In genomic region chr2:9336534-9337354, GRCh38 we compare ENCODE assay signal across 10 cellular contexts.
DNase-seq lines count a peak whose midpoint lies in the region; ATAC-seq, FAIRE-seq and TF ChIP-seq lines count a peak whose summit lies in the region.
"Had no signal": no experiment of that assay in that cellular context is flagged by ENCODE, and none has a peak within 500 bp of the region (broad histone marks: within the 10 kb centered on the region; RNA-seq: fewer than 3 reads in every experiment).

No MANE protein-coding gene starts in this region.

- H4K20me1 ChIP-seq in GM12878 (ENCODE audit: control insufficient read depth, insufficient read depth): no peaks in the 10 kb centered on the region

- no peak for ATAC-seq in GM12878
- ATAC-seq in GM21717 (IDR thresholded peaks at IDR 0.05; ENCODE audit: unreplicated experiment): no peak
- no peak for ATAC-seq in aorta (ENCODE audit: low FRiP score)

- TF ChIP-seq POLR2A in GM12878 (IDR thresholded peaks at IDR 0.05; ENCODE audit: low read depth, low read length) (no peak), esophagus muscularis mucosa (IDR thresholded peaks at IDR 0.05; ENCODE audit: low read depth) (no peak)

- RAD21 ChIA-PET in GM12878 (lab: Charles Lee; ENCODE audit: unreplicated experiment): no interaction called here

- no peaks in the 10 kb centered on the region for H3K4me1 Mint-ChIP-seq in activated T-helper 1 cell treated with anti-CD3 and anti-CD28 coated beads, Interleukin-12 subunit alpha, Interleukin-12 subunit beta, Interleukin-2, Interleukin-4 antibody, amounts not matched to agents 30 ng/mL and 10 ng/mL and 1 ng/mL, durations not matched to agents 14 hours and 24 hours and 36 hours (ENCODE audit: low read depth)

- 55% methylated on average over 14 of the region's 14 CpGs for WGBS in GM12878 (ENCODE audit: insufficient coverage, insufficient replicate concordance, low lambda C conversion rate, missing lambda C conversion rate)
- WGBS in liver: 38% methylated on average over 14 of the region's 14 CpGs
- 77% methylated on average over 14 of the region's 14 CpGs for WGBS in esophagus muscularis mucosa
- WGBS in aorta, 2 donors: 62 to 65% methylated on average over 14 of the region's 14 CpGs

- H3K27ac ChIP-seq in GM12878 (ENCODE audit: control insufficient read depth, insufficient read depth): no peak overlapping the region
- H3K27ac ChIP-seq in liver (ENCODE audit: low read depth in 1 of 2, low read length in 2 of 2): peak overlapping the region; percentile 91 to 96
- H3K27ac ChIP-seq in esophagus muscularis mucosa (replicated peaks in 1 of 4): peak overlapping the region in 1 of 4 donors; percentile 14
- peak overlapping the region in 1 of 2 donors; percentile 56 for H3K27ac ChIP-seq in aorta (ENCODE audit: low read depth in 1 of 2, low read length in 2 of 2)

- TF ChIP-seq EP300 in GM12878 (IDR thresholded peaks at IDR 0.05; ENCODE audit: borderline replicate concordance in 1 of 2, control insufficient read depth in 1 of 2, low read depth in 2 of 2, low read length in 2 of 2) (no peak), esophagus muscularis mucosa (IDR thresholded peaks at IDR 0.05) (no peak)

- H2AFZ ChIP-seq in GM12878 (ENCODE audit: control insufficient read depth, low read depth, low read length): peak overlapping the region; percentile 21; the same call in 1 of the 2 replicates

- no peak for FAIRE-seq in GM12878 (lab: Jason Lieb, UNC)
- FAIRE-seq: colon had no signal

- CTCF ChIA-PET in GM12878 (lab: Yijun Ruan, JAX): no interaction called here

- SMC1A ChIA-PET in GM12878 (lab: Charles Lee; ENCODE audit: uncharacterized antibody, unreplicated experiment): interaction anchor here (0.7 to 2.0 kb wide), 2 partner anchors 14 to 193 kb away, joined by 3 to 4 read pairs; no protein-coding TSS in a partner anchor

- H3K9ac ChIP-seq in GM12878 (ENCODE audit: control insufficient read depth, insufficient read depth, low read length): no peak overlapping the region
- no peak overlapping the region for H3K9ac ChIP-seq in liver (ENCODE audit: low read depth in 1 of 2, low read length in 2 of 2)

- DNase-seq in DMS153 treated with DMSO at 0.1 percent for 48 hours (lab: John Stamatoyannopoulos, UW; ENCODE audit: unreplicated experiment) (peak; percentile 95), NCI-H2081 treated with DMSO at 0.1 percent for 48 hours (lab: John Stamatoyannopoulos, UW) (peak; percentile 96), GM12878 (ENCODE audit: low read depth, low spot score) (no peak), esophagus muscularis mucosa (ENCODE audit: extremely low spot score) (no peak), aorta (no peak)
- no peak for DNase-seq in activated T-helper 1 cell treated with anti-CD3 and anti-CD28 coated beads, Interleukin-12 subunit alpha, Interleukin-12 subunit beta, Interleukin-2, Interleukin-4 antibody, amounts not matched to agents 30 ng/mL and 10 ng/mL and 1 ng/mL, durations not matched to agents 14 hours and 24 hours and 36 hours (ENCODE audit: low spot score)

- in situ Hi-C loops in GM12878 (cut with MboI): no loop called here

- TF ChIP-seq CTCF in GM12878 (IDR thresholded peaks at IDR 0.05 in 2 of 3, conservative IDR thresholded peaks at IDR 0.05 in 1 of 3; ENCODE audit: control insufficient read depth in 2 of 3, extremely low read depth in 1 of 3, insufficient read depth in 1 of 3, low read depth in 3 of 3, low read length in 3 of 3) (no peak), liver (IDR thresholded peaks at IDR 0.05; ENCODE audit: low read depth, low read length, missing input control) (no peak), esophagus muscularis mucosa (IDR thresholded peaks at IDR 0.05) (no peak)

- POLR2A ChIA-PET in GM12878 (lab: Charles Lee): interaction anchor here (0.6 to 1.0 kb wide), 2 partner anchors 23 to 133 kb away, joined by 3 to 4 read pairs; no protein-coding TSS in a partner anchor

- no peak overlapping the region for H3K4me3 Mint-ChIP-seq in activated T-helper 1 cell treated with anti-CD3 and anti-CD28 coated beads, Interleukin-12 subunit alpha, Interleukin-12 subunit beta, Interleukin-2, Interleukin-4 antibody, amounts not matched to agents 30 ng/mL and 10 ng/mL and 1 ng/mL, durations not matched to agents 14 hours and 24 hours and 36 hours

- H3K79me2 ChIP-seq in GM12878 (ENCODE audit: control insufficient read depth, insufficient read depth, low read length): no peaks in the 10 kb centered on the region

- TF ChIP-seq RAD21 in GM12878 (IDR thresholded peaks at IDR 0.05; ENCODE audit: insufficient read depth, low read depth, low read length) (no peak), liver (IDR thresholded peaks at IDR 0.05) (peak in 1 of 2 donors; percentile 33)

- H3K9me3 ChIP-seq in GM12878 (replicated peaks; ENCODE audit: control insufficient read depth, insufficient read depth, low read length): no peaks in the 10 kb centered on the region; the same call in 2 of the 3 replicates
- H3K9me3 ChIP-seq in liver (ENCODE audit: control insufficient read depth in 4 of 4, low read length in 3 of 4): no peaks in the 10 kb centered on the region
- no peaks in the 10 kb centered on the region for H3K9me3 ChIP-seq in esophagus muscularis mucosa
- no peaks in the 10 kb centered on the region for H3K9me3 ChIP-seq in aorta (ENCODE audit: control insufficient read depth, low read length)
- H3K9me3 ChIP-seq: HAP-1 had no signal

- intact Hi-C loops in GM12878 (cut with micrococcal nuclease; ENCODE audit: unreplicated experiment): loop anchor here (10.0 kb wide), 1 partner anchor 192 kb away; no protein-coding TSS in a partner anchor
- intact Hi-C loops in activated T-helper 1 cell treated with anti-CD3 and anti-CD28 coated beads, Interleukin-12 subunit alpha, Interleukin-12 subunit beta, Interleukin-2, Interleukin-4 antibody, amounts not matched to agents 30 ng/mL and 10 ng/mL and 1 ng/mL, durations not matched to agents 14 hours and 24 hours and 36 hours (cut with micrococcal nuclease): loop anchor here (5.0 kb wide), 1 partner anchor 619 kb away; no protein-coding TSS in a partner anchor
- intact Hi-C loops in esophagus muscularis mucosa (cut with DNase I): no loop called here
- intact Hi-C loops in aorta (cut with DNase I): no loop called here

- H3K27me3 ChIP-seq in GM12878 (replicated peaks in 1 of 2; ENCODE audit: control insufficient read depth in 2 of 2, insufficient read depth in 2 of 2, low read length in 1 of 2) (peaks cover 0 to 4% of the 10 kb centered on the region in 2 experiments; a peak in 1 of 4 replicates), liver (ENCODE audit: control insufficient read depth in 4 of 4, insufficient read depth in 4 of 4, low read length in 3 of 4) (no peaks in the 10 kb centered on the region), esophagus muscularis mucosa (no peaks in the 10 kb centered on the region), aorta (ENCODE audit: control insufficient read depth in 1 of 2, insufficient read depth in 2 of 2, low read length in 1 of 2) (no peaks in the 10 kb centered on the region)

- H3K36me3 Mint-ChIP-seq in activated T-helper 1 cell treated with anti-CD3 and anti-CD28 coated beads, Interleukin-12 subunit alpha, Interleukin-12 subunit beta, Interleukin-2, Interleukin-4 antibody, amounts not matched to agents 30 ng/mL and 10 ng/mL and 1 ng/mL, durations not matched to agents 14 hours and 24 hours and 36 hours (ENCODE audit: low read depth): no peaks in the 10 kb centered on the region

- H3K4me3 ChIP-seq in GM12878 (no peak overlapping the region), liver (ENCODE audit: low read depth in 1 of 3, low read length in 3 of 3) (no peak overlapping the region), esophagus muscularis mucosa (no peak overlapping the region), aorta (ENCODE audit: low read length in 2 of 2) (no peak overlapping the region)
- H3K4me3 ChIP-seq: HAP-1 had no signal

- no peaks in the 10 kb centered on the region for H3K9me3 Mint-ChIP-seq in activated T-helper 1 cell treated with anti-CD3 and anti-CD28 coated beads, Interleukin-12 subunit alpha, Interleukin-12 subunit beta, Interleukin-2, Interleukin-4 antibody, amounts not matched to agents 30 ng/mL and 10 ng/mL and 1 ng/mL, durations not matched to agents 14 hours and 24 hours and 36 hours

- no TSS peak for BruUV-seq in GM12878 (replicated peaks; lab: Mats Ljungman, UMichigan)

- H3K4me1 ChIP-seq in GM12878 (ENCODE audit: control insufficient read depth, insufficient read depth, low read length) (no peaks in the 10 kb centered on the region), liver (ENCODE audit: control insufficient read depth in 4 of 4, insufficient read depth in 4 of 4, low read length in 3 of 4) (peaks cover 2 to 30% (median 17%) of the 10 kb centered on the region in 4 donors), esophagus muscularis mucosa (peaks cover 8 to 16% (median 13%) of the 10 kb centered on the region in 4 donors), aorta (ENCODE audit: control insufficient read depth in 1 of 2, insufficient read depth in 2 of 2, low read length in 2 of 2) (no peaks in the 10 kb centered on the region)
- H3K4me1 ChIP-seq: HAP-1 had no signal

- H3K4me2 ChIP-seq in GM12878 (ENCODE audit: control insufficient read depth, insufficient read depth): no peak overlapping the region; the same call in 1 of the 2 replicates

- H3K27me3 Mint-ChIP-seq in activated T-helper 1 cell treated with anti-CD3 and anti-CD28 coated beads, Interleukin-12 subunit alpha, Interleukin-12 subunit beta, Interleukin-2, Interleukin-4 antibody, amounts not matched to agents 30 ng/mL and 10 ng/mL and 1 ng/mL, durations not matched to agents 14 hours and 24 hours and 36 hours (ENCODE audit: insufficient read depth): peaks cover 8% of the 10 kb centered on the region

- no peak overlapping the region for H3K27ac Mint-ChIP-seq in activated T-helper 1 cell treated with anti-CD3 and anti-CD28 coated beads, Interleukin-12 subunit alpha, Interleukin-12 subunit beta, Interleukin-2, Interleukin-4 antibody, amounts not matched to agents 30 ng/mL and 10 ng/mL and 1 ng/mL, durations not matched to agents 14 hours and 24 hours and 36 hours

- H3K36me3 ChIP-seq in GM12878 (ENCODE audit: control insufficient read depth in 2 of 2, insufficient read depth in 2 of 2, low read length in 1 of 2) (no peaks in the 10 kb centered on the region), liver (ENCODE audit: control insufficient read depth in 4 of 4, insufficient read depth in 3 of 4, low read depth in 1 of 4, low read length in 3 of 4) (no peaks in the 10 kb centered on the region), esophagus muscularis mucosa (peaks cover 0 to 36% (median 9%) of the 10 kb centered on the region in 4 donors), aorta (ENCODE audit: control insufficient read depth in 1 of 2, insufficient read depth in 2 of 2, low read length in 1 of 2) (peaks cover 2 to 3% of the 10 kb centered on the region in 2 donors)

TF ChIP-seq in GM12878, 131 proteins besides CTCF, POLR2A, EP300 and RAD21 (continues in another document):
- TF ChIP-seq ATF7 (IDR thresholded peaks at IDR 0.05; ENCODE audit: low read depth) (no peak), SMAD5 (IDR thresholded peaks at IDR 0.05; ENCODE audit: low read depth) (no peak), RCOR1 (conservative IDR thresholded peaks at IDR 0.05; ENCODE audit: low read depth, low read length) (no peak)

TF ChIP-seq in liver, 16 proteins besides CTCF, POLR2A, EP300 and RAD21 (continues in another document):
- TF ChIP-seq HNF4G (IDR thresholded peaks at IDR 0.05): peak; percentile 91

Comparison
In these comparisons a context has a peak if more than half of its experiments do, and no peak if none do; other contexts are left out.
1. DNase-seq: peak in DMS153 treated with DMSO at 0.1 percent for 48 hours (single experiment) and NCI-H2081 treated with DMSO at 0.1 percent for 48 hours (single experiment); none in GM12878 (single experiment), activated T-helper 1 cell treated with anti-CD3 and anti-CD28 coated beads, Interleukin-12 subunit alpha, Interleukin-12 subunit beta, Interleukin-2, Interleukin-4 antibody, amounts not matched to agents 30 ng/mL and 10 ng/mL and 1 ng/mL, durations not matched to agents 14 hours and 24 hours and 36 hours (single experiment), esophagus muscularis mucosa (single experiment) and aorta (0 of 2).
2. intact Hi-C loops: an anchor here in GM12878 (10.0 kb wide) and activated T-helper 1 cell treated with anti-CD3 and anti-CD28 coated beads, Interleukin-12 subunit alpha, Interleukin-12 subunit beta, Interleukin-2, Interleukin-4 antibody, amounts not matched to agents 30 ng/mL and 10 ng/mL and 1 ng/mL, durations not matched to agents 14 hours and 24 hours and 36 hours (5.0 kb wide); none called in esophagus muscularis mucosa and aorta.